In the genomic region with DNA sequence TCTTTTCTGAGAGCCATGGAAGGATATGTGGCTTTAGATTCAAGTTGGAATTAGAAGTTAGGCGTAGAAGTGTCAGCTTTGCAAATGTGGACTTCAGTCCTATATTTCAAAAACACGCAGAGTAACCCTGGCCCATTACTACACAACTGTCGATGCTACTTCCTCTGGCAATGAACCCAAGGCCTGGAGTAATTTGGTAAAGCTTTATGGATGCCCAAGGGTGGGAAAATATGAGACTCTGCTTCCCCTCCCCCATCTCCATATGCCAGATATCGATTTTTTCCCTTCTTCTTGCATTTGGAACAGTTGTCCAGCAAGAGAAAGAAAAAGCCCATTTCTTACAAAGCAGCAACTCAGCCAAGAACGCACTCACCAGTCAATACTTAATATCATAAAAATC, we compare ENCODE assay signal across 9 cellular contexts. TPM values are rescaled to one million over a fixed set of nuclear protein-coding genes. Genes with fewer than 3 reads are reported as not detected.
DNase-seq lines count a peak whose midpoint lies in the region; ATAC-seq, FAIRE-seq and TF ChIP-seq lines count a peak whose summit lies in the region.
"Had no signal": no experiment of that assay in that cellular context is flagged by ENCODE, and none has a peak within 500 bp of the region (broad histone marks: within the 10 kb centered on the region; RNA-seq: fewer than 3 reads in every experiment).

No MANE protein-coding gene starts in this region.

- TF ChIP-seq CTCF in Loucy (conservative IDR thresholded peaks at IDR 0.05; ENCODE audit: low read length) (no peak), ascending aorta (IDR thresholded peaks at IDR 0.05) (no peak), natural killer cell (IDR thresholded peaks at IDR 0.05) (no peak)

- H2AFZ ChIP-seq in Loucy (ENCODE audit: low read length), result no peak overlapping the region

- H3F3A ChIP-seq in Loucy (ENCODE audit: low read depth), result peaks cover 4% of the 10 kb centered on the region; the same call in 1 of the 2 replicates

- H3K36me3 ChIP-seq in BLaER1, result no peaks in the 10 kb centered on the region
- no peaks in the 10 kb centered on the region for H3K36me3 ChIP-seq in Loucy (ENCODE audit: insufficient read depth, low read length)
- no peaks in the 10 kb centered on the region for H3K36me3 ChIP-seq in ascending aorta

- no peaks in the 10 kb centered on the region for H3K9me2 ChIP-seq in Loucy (replicated peaks; ENCODE audit: low read depth, low read length)

- peaks cover 21% of the 10 kb centered on the region for H4K20me1 ChIP-seq in BLaER1
- H4K20me1 ChIP-seq in Loucy (ENCODE audit: insufficient read depth, low read length, poor library complexity, severe bottlenecking), result peaks cover 15% of the 10 kb centered on the region

- peaks cover 81% of the 10 kb centered on the region for H3K4me1 ChIP-seq in BLaER1
- H3K4me1 ChIP-seq in Loucy (ENCODE audit: insufficient read depth, low read length, poor library complexity, severe bottlenecking), result peaks cover 48% of the 10 kb centered on the region
- peaks cover 4 to 32% of the 10 kb centered on the region in 2 donors for H3K4me1 ChIP-seq in ascending aorta

- intact Hi-C loops in ascending aorta (cut with DNase I), result loop anchor here (2.0 to 10.0 kb wide), 2 partner anchors 76 to 184 kb away; no protein-coding TSS in a partner anchor
- intact Hi-C loops in natural killer cell (cut with micrococcal nuclease), result loop anchor here (2.0 to 5.0 kb wide), 2 partner anchors 72 to 1263 kb away; a partner anchor contains a TSS

- H3K4me2 ChIP-seq in BLaER1 (peak overlapping the region; percentile 75), Loucy (ENCODE audit: low read depth, low read length, poor library complexity, severe bottlenecking) (peak overlapping the region; percentile 80)

- H3K27ac Mint-ChIP-seq in natural killer cell, result peak overlapping the region; percentile 95 to 97

- no peaks in the 10 kb centered on the region for H3K9me3 ChIP-seq in BLaER1
- no peaks in the 10 kb centered on the region for H3K9me3 ChIP-seq in Loucy (ENCODE audit: insufficient read depth, low read depth, low read length)
- H3K9me3 ChIP-seq in ascending aorta, result no peaks in the 10 kb centered on the region

- no peak for FAIRE-seq in frontal cortex (lab: Jason Lieb, UNC)
- FAIRE-seq: bronchial epithelial cell had no signal

- no peak for ATAC-seq in natural killer cell
- ATAC-seq in HG03135 (IDR thresholded peaks at IDR 0.05; ENCODE audit: unreplicated experiment), result no peak

- H3K9ac ChIP-seq in BLaER1 (peak overlapping the region; percentile 49; the same call in 1 of the 2 replicates), Loucy (ENCODE audit: low read depth, low read length, poor library complexity, severe bottlenecking) (peak overlapping the region; percentile 63)

- peak overlapping the region; percentile 62 for H3K4me3 Mint-ChIP-seq in natural killer cell

- peaks cover 16% of the 10 kb centered on the region for H3K79me2 ChIP-seq in Loucy (ENCODE audit: insufficient read depth, low read length)

- no peak overlapping the region for H3K4me3 ChIP-seq in BLaER1
- H3K4me3 ChIP-seq in Loucy (ENCODE audit: low read length, poor library complexity, severe bottlenecking), result peak overlapping the region; percentile 65
- no peak overlapping the region for H3K4me3 ChIP-seq in ascending aorta

- no peaks in the 10 kb centered on the region for H3K36me3 Mint-ChIP-seq in natural killer cell

- no peaks in the 10 kb centered on the region for H3K27me3 ChIP-seq in BLaER1
- H3K27me3 ChIP-seq in Loucy (ENCODE audit: insufficient read depth, low read length, poor library complexity, severe bottlenecking), result no peaks in the 10 kb centered on the region
- H3K27me3 ChIP-seq in ascending aorta, result no peaks in the 10 kb centered on the region

- no peaks in the 10 kb centered on the region for H3K9me3 Mint-ChIP-seq in natural killer cell

- H3K4me1 Mint-ChIP-seq in natural killer cell, result peaks cover 45 to 52% of the 10 kb centered on the region in 2 donors

- H3K27ac ChIP-seq in BLaER1 (peak overlapping the region; percentile 96), ascending aorta (peak overlapping the region; percentile 85 to 89)

- no peaks in the 10 kb centered on the region for H3K27me3 Mint-ChIP-seq in natural killer cell (ENCODE audit: low read depth in 2 of 2)

- DNase-seq in ascending aorta (ENCODE audit: low spot score in 2 of 2) (no peak), natural killer cell (no peak), frontal cortex (ENCODE audit: low spot score in 2 of 2) (no peak), hepatic stellate cell (ENCODE audit: low spot score) (no peak)
- no peak for DNase-seq in stimulated activated CD4-positive, alpha-beta T cell treated with anti-CD3 and anti-CD28 coated beads, Interleukin-12 subunit alpha, Interleukin-12 subunit beta, amount 100 ng/mL, for 4 hours

RNA-seq across cellular contexts. Expression of a gene that starts 2.9 kb away (rescaled TPM):
- total RNA-seq in ascending aorta (37.0 TPM), natural killer cell (100 to 1,000 TPM; 171 to 220 (median 172) TPM), frontal cortex (24.5 TPM)

RNA-seq across cellular contexts. Expression of a gene that starts 5.7 kb away (rescaled TPM):
- total RNA-seq in ascending aorta (224 TPM), natural killer cell (10 to 100 TPM; 32.2 to 47.2 (median 37.6) TPM), frontal cortex (22.8 TPM)
